ENCODE assay signal across 2 cellular contexts in genomic region chr12:52524898-52525591, GRCh38.
TF ChIP-seq lines count a peak whose summit lies in the region.

No MANE protein-coding gene starts in this region.

TF ChIP-seq in GM12891, 5 proteins besides CTCF, POLR2A, EP300 and RAD21:
- TF ChIP-seq SPI1 (IDR thresholded peaks at IDR 0.05; ENCODE audit: low read depth, low read length) (peak; percentile 36; the same call in 1 of the 2 replicates), POU2F2 (IDR thresholded peaks at IDR 0.05; ENCODE audit: low read depth, low read length) (no peak)
TF ChIP-seq in GM12891: peak in this region for 1.

TF ChIP-seq in GM12878, 131 proteins besides CTCF, POLR2A, EP300 and RAD21:
- TF ChIP-seq BMI1 (IDR thresholded peaks at IDR 0.05; ENCODE audit: borderline replicate concordance) (no peak), CREM (IDR thresholded peaks at IDR 0.05; ENCODE audit: low read depth) (no peak), POLR2AphosphoS2 (IDR thresholded peaks at IDR 0.05; ENCODE audit: low read depth, low read length) (no peak)
